11 cellular contexts compared by ENCODE assay signal in genomic region chr17:5000237-5000639, GRCh38. TPM values are rescaled to one million over a fixed set of nuclear protein-coding genes. Genes with fewer than 3 reads are reported as not detected.
DNase-seq lines count a peak whose midpoint lies in the region; ATAC-seq and TF ChIP-seq lines count a peak whose summit lies in the region.
"Had no signal": no experiment of that assay in that cellular context is flagged by ENCODE, and none has a peak within 500 bp of the region (broad histone marks: within the 10 kb centered on the region; RNA-seq: fewer than 3 reads in every experiment).

No MANE protein-coding gene starts in this region.

- H3K27ac Mint-ChIP-seq in T-helper 17 cell: no peak overlapping the region
- peak overlapping the region in 1 of 2 donors; percentile 83 for H3K27ac Mint-ChIP-seq in activated naive CD4-positive, alpha-beta T cell treated with anti-CD3 and anti-CD28 coated beads, Interleukin-2, amount 50 U/mL, for 72 hours
- H3K27ac Mint-ChIP-seq in activated CD8-positive, alpha-beta T cell treated with anti-CD3 and anti-CD28 coated beads, Interleukin-2, amount 10 ng/mL, durations not matched to agents 7 days and 5 days: no peak overlapping the region
- H3K27ac Mint-ChIP-seq: activated naive CD4-positive, alpha-beta T cell treated with anti-CD3 and anti-CD28 coated beads, Interleukin-2, amount 50 U/mL, for 24 hours had no signal

- no peak overlapping the region for H2AFZ ChIP-seq in parathyroid adenoma

- no peaks in the 10 kb centered on the region for H3K27me3 ChIP-seq in left ventricle myocardium inferior (ENCODE audit: low read depth)
- H3K27me3 ChIP-seq in parathyroid adenoma (ENCODE audit: control insufficient read depth, insufficient read depth, low read length): no peaks in the 10 kb centered on the region

- H3K9ac ChIP-seq in parathyroid adenoma: no peak overlapping the region

- POLR2A ChIA-PET in activated CD8-positive, alpha-beta T cell treated with anti-CD3 and anti-CD28 coated beads, Interleukin-2, amount 10 ng/mL, durations not matched to agents 7 days and 5 days (lab: Charles Lee): no interaction called here

- DNase-seq in AG08396 (ENCODE audit: low spot score) (peak; percentile 43), T-helper 17 cell (no peak), left ventricle myocardium inferior (peak; percentile 88), DMS53 (lab: John Stamatoyannopoulos, UW) (no peak), DMS79 (lab: John Stamatoyannopoulos, UW) (no peak)
- no peak for DNase-seq in activated naive CD4-positive, alpha-beta T cell treated with anti-CD3 and anti-CD28 coated beads, Interleukin-2, amount 50 U/mL, for 72 hours (ENCODE audit: low spot score in 2 of 2)
- DNase-seq in activated CD8-positive, alpha-beta T cell treated with anti-CD3 and anti-CD28 coated beads, Interleukin-2, amount 10 ng/mL, durations not matched to agents 7 days and 5 days: no peak
- DNase-seq: COR-L47, NCI-H146 had no signal

- peaks cover 25% of the 10 kb centered on the region for H3K4me1 Mint-ChIP-seq in T-helper 17 cell
- peaks cover 18% of the 10 kb centered on the region for H3K4me1 Mint-ChIP-seq in activated CD8-positive, alpha-beta T cell treated with anti-CD3 and anti-CD28 coated beads, Interleukin-2, amount 10 ng/mL, durations not matched to agents 7 days and 5 days (ENCODE audit: low read depth)

- peaks cover 43% of the 10 kb centered on the region for H3K36me3 ChIP-seq in left ventricle myocardium inferior
- H3K36me3 ChIP-seq in parathyroid adenoma (ENCODE audit: control insufficient read depth, insufficient read depth, low read length): no peaks in the 10 kb centered on the region

- CTCF ChIA-PET in activated CD8-positive, alpha-beta T cell treated with anti-CD3 and anti-CD28 coated beads, Interleukin-2, amount 10 ng/mL, durations not matched to agents 7 days and 5 days (lab: Charles Lee): interaction anchor here (0.6 to 1.7 kb wide), 3 partner anchors 12 to 30 kb away, joined by 3 to 11 read pairs (median 3); no protein-coding TSS in a partner anchor

- H3K36me3 Mint-ChIP-seq in T-helper 17 cell (ENCODE audit: low read depth): peaks cover 8% of the 10 kb centered on the region
- H3K36me3 Mint-ChIP-seq in activated naive CD4-positive, alpha-beta T cell treated with anti-CD3 and anti-CD28 coated beads, Interleukin-2, amount 50 U/mL, for 72 hours: peaks cover 0 to 12% of the 10 kb centered on the region in 2 donors
- peaks cover 39% of the 10 kb centered on the region for H3K36me3 Mint-ChIP-seq in activated CD8-positive, alpha-beta T cell treated with anti-CD3 and anti-CD28 coated beads, Interleukin-2, amount 10 ng/mL, durations not matched to agents 7 days and 5 days (ENCODE audit: low read depth)

- no peak for ATAC-seq in T-helper 17 cell
- no peak for ATAC-seq in activated naive CD4-positive, alpha-beta T cell treated with anti-CD3 and anti-CD28 coated beads, Interleukin-2, amount 50 U/mL, for 72 hours
- ATAC-seq in activated CD8-positive, alpha-beta T cell treated with anti-CD3 and anti-CD28 coated beads, Interleukin-2, amount 10 ng/mL, durations not matched to agents 7 days and 5 days: no peak

- H3K4me3 Mint-ChIP-seq in T-helper 17 cell: peak overlapping the region; percentile 90
- H3K4me3 Mint-ChIP-seq in activated CD8-positive, alpha-beta T cell treated with anti-CD3 and anti-CD28 coated beads, Interleukin-2, amount 10 ng/mL, durations not matched to agents 7 days and 5 days: no peak overlapping the region

- H3K9me3 ChIP-seq in T-helper 17 cell (ENCODE audit: control insufficient read depth, low read length, poor library complexity, severe bottlenecking): no peaks in the 10 kb centered on the region
- no peaks in the 10 kb centered on the region for H3K9me3 ChIP-seq in left ventricle myocardium inferior (replicated peaks)
- no peaks in the 10 kb centered on the region for H3K9me3 ChIP-seq in parathyroid adenoma (ENCODE audit: control insufficient read depth, low read length)

- intact Hi-C loops in left ventricle myocardium inferior (cut with micrococcal nuclease): no loop called here

- H3K9me3 Mint-ChIP-seq in activated naive CD4-positive, alpha-beta T cell treated with anti-CD3 and anti-CD28 coated beads, Interleukin-2, amount 50 U/mL, for 72 hours: no peaks in the 10 kb centered on the region
- no peaks in the 10 kb centered on the region for H3K9me3 Mint-ChIP-seq in activated CD8-positive, alpha-beta T cell treated with anti-CD3 and anti-CD28 coated beads, Interleukin-2, amount 10 ng/mL, durations not matched to agents 7 days and 5 days (ENCODE audit: insufficient read depth)
- H3K9me3 Mint-ChIP-seq: activated naive CD4-positive, alpha-beta T cell treated with anti-CD3 and anti-CD28 coated beads, Interleukin-2, amount 50 U/mL, for 24 hours had no signal

- H3K27ac ChIP-seq in left ventricle myocardium inferior (replicated peaks): peak overlapping the region; percentile 96
- no peak overlapping the region for H3K27ac ChIP-seq in parathyroid adenoma

- H3K4me3 ChIP-seq in left ventricle myocardium inferior (peak overlapping the region; percentile 92), parathyroid adenoma (ENCODE audit: low read depth, low read length) (no peak overlapping the region)

- H3K4me1 ChIP-seq in left ventricle myocardium inferior (peaks cover 62% of the 10 kb centered on the region), parathyroid adenoma (peaks cover 5% of the 10 kb centered on the region)

- no peaks in the 10 kb centered on the region for H3K27me3 Mint-ChIP-seq in T-helper 17 cell
- H3K27me3 Mint-ChIP-seq in activated CD8-positive, alpha-beta T cell treated with anti-CD3 and anti-CD28 coated beads, Interleukin-2, amount 10 ng/mL, durations not matched to agents 7 days and 5 days (ENCODE audit: low read depth): peaks cover 1% of the 10 kb centered on the region
- H3K27me3 Mint-ChIP-seq: activated naive CD4-positive, alpha-beta T cell treated with anti-CD3 and anti-CD28 coated beads, Interleukin-2, amount 50 U/mL, for 24 hours had no signal

- TF ChIP-seq CTCF in left ventricle myocardium inferior (IDR thresholded peaks at IDR 0.05; ENCODE audit: borderline replicate concordance): no peak
- no peak for TF ChIP-seq CTCF in parathyroid adenoma (IDR thresholded peaks at IDR 0.05)

- H3K79me2 ChIP-seq in parathyroid adenoma: no peaks in the 10 kb centered on the region

- H3K4me2 ChIP-seq in parathyroid adenoma (ENCODE audit: low read length): peak overlapping the region; percentile 14

RNA-seq across cellular contexts. Expression of gene KIF1C, which starts 2.5 kb away (rescaled TPM):
- 10 to 100 TPM; 15.4 to 19.3 TPM for total RNA-seq in T-helper 17 cell
- 686 TPM for total RNA-seq in left ventricle myocardium inferior
- 10 to 100 TPM; 37.9 to 42.4 TPM for total RNA-seq in activated naive CD4-positive, alpha-beta T cell treated with anti-CD3 and anti-CD28 coated beads, Interleukin-2, amount 50 U/mL, for 72 hours
- total RNA-seq in activated CD8-positive, alpha-beta T cell treated with anti-CD3 and anti-CD28 coated beads, Interleukin-2, amount 10 ng/mL, durations not matched to agents 7 days and 5 days: 10 to 100 TPM; 43.6 to 45.3 TPM

RNA-seq across cellular contexts. Expression of gene INCA1, which starts 2.9 kb away (rescaled TPM):
- total RNA-seq in T-helper 17 cell (not detected), left ventricle myocardium inferior (3.1 TPM)
- total RNA-seq in activated naive CD4-positive, alpha-beta T cell treated with anti-CD3 and anti-CD28 coated beads, Interleukin-2, amount 50 U/mL, for 72 hours: 1 to 10 TPM in 1 of 2 donors, under 1 TPM in 1; 0.53 to 2.6 TPM
- total RNA-seq in activated CD8-positive, alpha-beta T cell treated with anti-CD3 and anti-CD28 coated beads, Interleukin-2, amount 10 ng/mL, durations not matched to agents 7 days and 5 days: under 1 TPM; 0.26 to 0.29 TPM

RNA-seq across cellular contexts. Expression of gene CAMTA2, which starts 12.8 kb away (rescaled TPM):
- total RNA-seq in T-helper 17 cell (10 to 100 TPM; 59.9 to 63.5 TPM), left ventricle myocardium inferior (33.8 TPM)
- total RNA-seq in activated naive CD4-positive, alpha-beta T cell treated with anti-CD3 and anti-CD28 coated beads, Interleukin-2, amount 50 U/mL, for 72 hours: 10 to 100 TPM; 66.2 to 82.3 TPM
- 10 to 100 TPM; 51.3 to 55.5 TPM for total RNA-seq in activated CD8-positive, alpha-beta T cell treated with anti-CD3 and anti-CD28 coated beads, Interleukin-2, amount 10 ng/mL, durations not matched to agents 7 days and 5 days

RNA-seq across cellular contexts. Expression of gene SPAG7, which starts 32.6 kb away (rescaled TPM):
- total RNA-seq in T-helper 17 cell: 10 to 100 TPM; 39.0 to 48.4 TPM
- total RNA-seq in left ventricle myocardium inferior: 158 TPM
- total RNA-seq in activated naive CD4-positive, alpha-beta T cell treated with anti-CD3 and anti-CD28 coated beads, Interleukin-2, amount 50 U/mL, for 72 hours: 10 to 100 TPM; 70.3 to 94.6 TPM
- total RNA-seq in activated CD8-positive, alpha-beta T cell treated with anti-CD3 and anti-CD28 coated beads, Interleukin-2, amount 10 ng/mL, durations not matched to agents 7 days and 5 days: 10 to 100 TPM; 52.3 to 53.6 TPM

RNA-seq across cellular contexts. Expression of gene SLC52A1, which starts 35.0 kb away (rescaled TPM):
- total RNA-seq in T-helper 17 cell (under 1 TPM in 1 of 2 donors, not detected in 1; 0.12 TPM), left ventricle myocardium inferior (not detected)
- under 1 TPM; 0.20 to 0.23 TPM for total RNA-seq in activated naive CD4-positive, alpha-beta T cell treated with anti-CD3 and anti-CD28 coated beads, Interleukin-2, amount 50 U/mL, for 72 hours
- total RNA-seq in activated CD8-positive, alpha-beta T cell treated with anti-CD3 and anti-CD28 coated beads, Interleukin-2, amount 10 ng/mL, durations not matched to agents 7 days and 5 days: under 1 TPM; 0.40 to 0.94 TPM

Comparison
In these comparisons a context has a peak if more than half of its experiments do, and no peak if none do; other contexts are left out.
1. DNase-seq: peak in AG08396 (single experiment) and left ventricle myocardium inferior (single experiment); none in T-helper 17 cell (0 of 3), DMS53 (single experiment), activated naive CD4-positive, alpha-beta T cell treated with anti-CD3 and anti-CD28 coated beads, Interleukin-2, amount 50 U/mL, for 72 hours (0 of 2), activated CD8-positive, alpha-beta T cell treated with anti-CD3 and anti-CD28 coated beads, Interleukin-2, amount 10 ng/mL, durations not matched to agents 7 days and 5 days (single experiment) and DMS79 (single experiment).
2. RNA of gene KIF1C, which starts 2.5 kb away (total RNA-seq): 686 TPM in left ventricle myocardium inferior (single experiment); 43.6 to 45.3 TPM in activated CD8-positive, alpha-beta T cell treated with anti-CD3 and anti-CD28 coated beads, Interleukin-2, amount 10 ng/mL, durations not matched to agents 7 days and 5 days, 37.9 to 42.4 TPM in activated naive CD4-positive, alpha-beta T cell treated with anti-CD3 and anti-CD28 coated beads, Interleukin-2, amount 50 U/mL, for 72 hours and 15.4 to 19.3 TPM in T-helper 17 cell; every median in the first group is over 10 times any median in the second.